Comparison of ENCODE assay signal across 14 cellular contexts in the genomic region with DNA sequence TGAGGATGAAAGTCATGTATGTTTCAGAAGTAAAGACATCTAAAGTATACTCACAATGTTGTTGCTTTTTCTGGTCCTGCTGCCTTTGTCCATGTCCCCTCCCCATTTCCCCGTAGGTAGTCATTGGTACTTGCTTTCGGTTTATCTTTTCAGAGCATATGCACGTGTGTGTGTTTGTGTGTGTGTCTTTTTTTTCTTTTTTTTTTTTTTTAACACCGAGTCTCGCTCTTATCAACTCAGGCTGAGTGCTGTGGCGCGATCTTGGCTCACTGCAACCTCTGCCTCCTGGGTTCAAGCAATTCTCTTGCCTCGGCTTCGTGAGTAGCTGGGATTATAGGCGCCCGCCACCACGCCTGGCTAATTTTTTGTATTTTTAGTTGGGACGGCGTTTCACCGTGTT. TPM values are rescaled to one million over a fixed set of nuclear protein-coding genes. Genes with fewer than 3 reads are reported as not detected.
"Had no signal": no experiment of that assay in that cellular context is flagged by ENCODE, and none has a peak within 500 bp of the region (broad histone marks: within the 10 kb centered on the region; RNA-seq: fewer than 3 reads in every experiment).

No MANE protein-coding gene starts in this region.

RNA-seq across cellular contexts. Expression of a gene that starts 57.4 kb away (rescaled TPM):
- total RNA-seq: subcutaneous adipose tissue, suprapubic skin, temporal lobe, thoracic aorta, thyroid gland, tibial nerve, transverse colon, upper lobe of left lung, upper lobe of right lung, ureter, urinary bladder, uterus, vagina had no signal
- polyA plus RNA-seq: stomach, urinary bladder had no signal
